20 cellular contexts compared by ENCODE assay signal in genomic region chr1:235820059-235820458, GRCh38.
"Had no signal": no experiment of that assay in that cellular context is flagged by ENCODE, and none has a peak within 500 bp of the region (broad histone marks: within the 10 kb centered on the region; RNA-seq: fewer than 3 reads in every experiment).

No MANE protein-coding gene starts in this region.

- H3K27ac ChIP-seq: coronary artery, esophagus squamous epithelium, left lung, transverse colon, WERI-Rb-1 had no signal

- H3K27ac Mint-ChIP-seq: activated CD4-positive, alpha-beta memory T cell treated with anti-CD3 and anti-CD28 coated beads for 36 hours; activated CD8-positive, alpha-beta memory T cell treated with anti-CD3 and anti-CD28 coated beads, Interleukin-2, amount 10 ng/mL, durations not matched to agents 7 days and 5 days; activated naive CD8-positive, alpha-beta T cell treated with anti-CD3 and anti-CD28 coated beads for 36 hours; brain had no signal

- H3K27me3 Mint-ChIP-seq: activated CD4-positive, alpha-beta memory T cell treated with anti-CD3 and anti-CD28 coated beads for 36 hours; activated CD8-positive, alpha-beta memory T cell treated with anti-CD3 and anti-CD28 coated beads, Interleukin-2, amount 10 ng/mL, durations not matched to agents 7 days and 5 days; activated naive CD8-positive, alpha-beta T cell treated with anti-CD3 and anti-CD28 coated beads for 36 hours had no signal

- H3K36me3 ChIP-seq: transverse colon, WERI-Rb-1 had no signal

- H3K9me3 ChIP-seq: esophagus squamous epithelium, left lung, transverse colon had no signal

- DNase-seq: activated CD4-positive, alpha-beta memory T cell treated with anti-CD3 and anti-CD28 coated beads for 36 hours; activated CD8-positive, alpha-beta memory T cell treated with anti-CD3 and anti-CD28 coated beads, Interleukin-2, amount 10 ng/mL, durations not matched to agents 7 days and 5 days; activated effector memory CD4-positive, alpha-beta T cell treated with anti-CD3 and anti-CD28 coated beads, Interleukin-2, amount 50 U/mL, for 16 hours; activated naive CD8-positive, alpha-beta T cell treated with anti-CD3 and anti-CD28 coated beads for 36 hours; activated T-cell treated with anti-CD3 and anti-CD28 coated beads, Interleukin-2, amount 50 U/mL, for 4 hours; central memory CD4-positive, alpha-beta T cell; esophagus squamous epithelium; hypothalamus; kidney; left lung; mammary epithelial cell; natural killer cell; posterior cingulate gyrus; stimulated activated CD4-positive, alpha-beta T cell treated with anti-CD3 and anti-CD28 coated beads, Interleukin-2, amount 100 ng/mL, for 48 hours; stimulated activated naive CD4-positive, alpha-beta T cell treated with Interleukin-2 at 50 U/mL for 16 hours; T-helper 9 cell; transverse colon; WERI-Rb-1 had no signal

- H3K27me3 ChIP-seq: esophagus squamous epithelium, left lung, transverse colon had no signal

- H3K4me3 Mint-ChIP-seq: activated CD4-positive, alpha-beta memory T cell treated with anti-CD3 and anti-CD28 coated beads for 36 hours; activated CD8-positive, alpha-beta memory T cell treated with anti-CD3 and anti-CD28 coated beads, Interleukin-2, amount 10 ng/mL, durations not matched to agents 7 days and 5 days; activated naive CD8-positive, alpha-beta T cell treated with anti-CD3 and anti-CD28 coated beads for 36 hours; activated T-cell treated with anti-CD3 and anti-CD28 coated beads, Interleukin-2, amount 50 U/mL, for 4 hours; brain; natural killer cell had no signal

- H3K36me3 Mint-ChIP-seq: brain, natural killer cell had no signal

- H3K4me3 ChIP-seq: coronary artery, esophagus squamous epithelium, left lung, transverse colon had no signal

- H3K9me3 Mint-ChIP-seq: activated CD4-positive, alpha-beta memory T cell treated with anti-CD3 and anti-CD28 coated beads for 36 hours; activated naive CD8-positive, alpha-beta T cell treated with anti-CD3 and anti-CD28 coated beads for 36 hours; activated T-cell treated with anti-CD3 and anti-CD28 coated beads, Interleukin-2, amount 50 U/mL, for 4 hours; brain; natural killer cell had no signal

- H3K4me1 Mint-ChIP-seq: brain had no signal

- ATAC-seq: activated CD8-positive, alpha-beta memory T cell treated with anti-CD3 and anti-CD28 coated beads, Interleukin-2, amount 10 ng/mL, durations not matched to agents 7 days and 5 days; activated T-cell treated with anti-CD3 and anti-CD28 coated beads, Interleukin-2, amount 50 U/mL, for 4 hours; left lung; natural killer cell had no signal
